ENCODE assay signal across 23 cellular contexts in genomic region chr6:211856-212497, GRCh38.
"Had no signal": no experiment of that assay in that cellular context is flagged by ENCODE, and none has a peak within 500 bp of the region (broad histone marks: within the 10 kb centered on the region; RNA-seq: fewer than 3 reads in every experiment).

No MANE protein-coding gene starts in this region.

- ATAC-seq: activated T-cell treated with anti-CD3 and anti-CD28 coated beads, Interleukin-2, amount 50 U/mL, for 4 hours; PC-3; T-helper 17 cell; WTC11 had no signal

- H3K9me3 Mint-ChIP-seq: activated T-cell treated with anti-CD3 and anti-CD28 coated beads, Interleukin-2, amount 50 U/mL, for 4 hours had no signal

- H3K9ac ChIP-seq: KMS-11 had no signal

- H3K4me2 ChIP-seq: KMS-11 had no signal

- H3K27ac Mint-ChIP-seq: activated CD4-positive, alpha-beta memory T cell treated with anti-CD3 and anti-CD28 coated beads for 36 hours; activated naive CD8-positive, alpha-beta T cell treated with anti-CD3 and anti-CD28 coated beads, Interleukin-2, amount 10 ng/mL, durations not matched to agents 7 days and 5 days; WTC11 had no signal

- DNase-seq: activated CD4-positive, alpha-beta memory T cell treated with anti-CD3 and anti-CD28 coated beads for 36 hours; activated CD4-positive, alpha-beta T cell treated with anti-CD3 and anti-CD28 coated beads, Interleukin-2, amount 10 ng/mL, durations not matched to agents 24 days and 14 days; activated CD4-positive, CD25-positive, alpha-beta regulatory T cell treated with anti-CD3 and anti-CD28 coated beads, Interleukin-2, amount 50 U/mL, for 72 hours; activated CD8-positive, alpha-beta memory T cell treated with anti-CD3 and anti-CD28 coated beads for 24 hours; activated effector memory CD4-positive, alpha-beta T cell treated with anti-CD3 and anti-CD28 coated beads, Interleukin-2, amount 50 U/mL, for 16 hours; activated naive CD4-positive, alpha-beta T cell treated with anti-CD3 and anti-CD28 coated beads, Interleukin-2, amount 50 U/mL, for 16 hours; activated naive CD8-positive, alpha-beta T cell treated with anti-CD3 and anti-CD28 coated beads, Interleukin-2, amount 10 ng/mL, durations not matched to agents 7 days and 5 days; activated T-cell treated with anti-CD3 and anti-CD28 coated beads, Interleukin-2, amount 50 U/mL, for 4 hours; adrenal gland; NCI-H1092 treated with DMSO at 0.1 percent for 48 hours; NCI-H1417 treated with DMSO at 0.1 percent for 48 hours; NCI-H1694; NCI-H2029; NCI-H2107; NCI-H510A; NCI-H526 treated with DMSO at 0.1 percent for 48 hours; NCI-H82; PC-3; SHP77; T-helper 17 cell; T-helper 9 cell had no signal

- H3K4me1 ChIP-seq: adrenal gland had no signal

- H3K4me3 ChIP-seq: adrenal gland had no signal

- H3K4me3 Mint-ChIP-seq: activated CD4-positive, alpha-beta memory T cell treated with anti-CD3 and anti-CD28 coated beads for 36 hours; activated CD4-positive, alpha-beta T cell treated with anti-CD3 and anti-CD28 coated beads, Interleukin-2, amount 10 ng/mL, durations not matched to agents 24 days and 14 days; activated naive CD8-positive, alpha-beta T cell treated with anti-CD3 and anti-CD28 coated beads, Interleukin-2, amount 10 ng/mL, durations not matched to agents 7 days and 5 days; activated T-cell treated with anti-CD3 and anti-CD28 coated beads, Interleukin-2, amount 50 U/mL, for 4 hours; WTC11 had no signal

- H3K27ac ChIP-seq: adrenal gland, KMS-11 had no signal

- H3K36me3 Mint-ChIP-seq: activated CD4-positive, alpha-beta memory T cell treated with anti-CD3 and anti-CD28 coated beads for 36 hours had no signal

- H3K36me3 ChIP-seq: adrenal gland had no signal

- H3K27me3 ChIP-seq: adrenal gland had no signal
